In genomic region chr20:14044712-14045276, GRCh38 we compare ENCODE assay signal across 15 cellular contexts. TPM values are rescaled to one million over a fixed set of nuclear protein-coding genes. Genes with fewer than 3 reads are reported as not detected.
"Had no signal": no experiment of that assay in that cellular context is flagged by ENCODE, and none has a peak within 500 bp of the region (broad histone marks: within the 10 kb centered on the region; RNA-seq: fewer than 3 reads in every experiment).

No MANE protein-coding gene starts in this region.

RNA-seq across cellular contexts. Expression of gene MACROD2, which starts 49.5 kb away (rescaled TPM):
- total RNA-seq: activated CD4-positive, alpha-beta memory T cell treated with anti-CD3 and anti-CD28 coated beads for 36 hours; activated CD4-positive, alpha-beta memory T cell treated with anti-CD3 and anti-CD28 coated beads, Interleukin-2, amount 10 ng/mL, durations not matched to agents 7 days and 5 days; activated CD4-positive, alpha-beta T cell treated with anti-CD3 and anti-CD28 coated beads for 36 hours; activated CD4-positive, alpha-beta T cell treated with anti-CD3 and anti-CD28 coated beads, Interleukin-2, amount 10 ng/mL, durations not matched to agents 24 days and 14 days; activated CD4-positive, alpha-beta T cell treated with anti-CD3 and anti-CD28 coated beads, Interleukin-2, amount 10 ng/mL, durations not matched to agents 7 days and 5 days; activated CD8-positive, alpha-beta memory T cell treated with anti-CD3 and anti-CD28 coated beads for 36 hours; activated CD8-positive, alpha-beta memory T cell treated with anti-CD3 and anti-CD28 coated beads, Interleukin-2, amount 10 ng/mL, durations not matched to agents 7 days and 5 days; activated CD8-positive, alpha-beta T cell treated with anti-CD3 and anti-CD28 coated beads for 36 hours; T-helper 1 cell treated with Interleukin-12 subunit alpha and Interleukin-12 subunit beta and Interleukin-4 antibody, amounts not matched to agents 30 ng/mL and 1 ng/mL, for 36 hours; T-helper 2 cell treated with Interferon-gamma antibody and Interleukin-4, amounts not matched to agents 100 ng/mL and 5 ng/mL, for 36 hours had no signal

RNA-seq across cellular contexts. Expression of gene SEL1L2, which starts 54.4 kb away (rescaled TPM):
- total RNA-seq: activated B cell treated with CpG ODN at 0.5 μM for 24 hours; activated CD4-positive, alpha-beta memory T cell treated with anti-CD3 and anti-CD28 coated beads for 36 hours; activated CD4-positive, alpha-beta memory T cell treated with anti-CD3 and anti-CD28 coated beads, Interleukin-2, amount 10 ng/mL, durations not matched to agents 7 days and 5 days; activated CD4-positive, alpha-beta T cell treated with anti-CD3 and anti-CD28 coated beads for 36 hours; activated CD4-positive, alpha-beta T cell treated with anti-CD3 and anti-CD28 coated beads, Interleukin-2, amount 10 ng/mL, durations not matched to agents 24 days and 14 days; activated CD4-positive, alpha-beta T cell treated with anti-CD3 and anti-CD28 coated beads, Interleukin-2, amount 10 ng/mL, durations not matched to agents 7 days and 5 days; activated CD8-positive, alpha-beta memory T cell treated with anti-CD3 and anti-CD28 coated beads for 36 hours; activated CD8-positive, alpha-beta memory T cell treated with anti-CD3 and anti-CD28 coated beads, Interleukin-2, amount 10 ng/mL, durations not matched to agents 7 days and 5 days; activated CD8-positive, alpha-beta T cell treated with anti-CD3 and anti-CD28 coated beads for 36 hours; activated CD8-positive, alpha-beta T cell treated with anti-CD3 and anti-CD28 coated beads, Interleukin-2, amount 10 ng/mL, durations not matched to agents 7 days and 5 days; T-cell; T-helper 1 cell treated with Interleukin-12 subunit alpha and Interleukin-12 subunit beta and Interleukin-4 antibody, amounts not matched to agents 30 ng/mL and 1 ng/mL, for 36 hours; T-helper 17 cell; T-helper 2 cell treated with Interferon-gamma antibody and Interleukin-4, amounts not matched to agents 100 ng/mL and 5 ng/mL, for 36 hours; WTC11 had no signal
